20 cellular contexts compared by ENCODE assay signal in genomic region chr5:11076945-11077613, GRCh38.
DNase-seq lines count a peak whose midpoint lies in the region; ATAC-seq, FAIRE-seq and TF ChIP-seq lines count a peak whose summit lies in the region.
"Had no signal": no experiment of that assay in that cellular context is flagged by ENCODE, and none has a peak within 500 bp of the region (broad histone marks: within the 10 kb centered on the region; RNA-seq: fewer than 3 reads in every experiment).

No MANE protein-coding gene starts in this region.

- intact Hi-C loops in kidney (cut with DNase I), result no loop called here
- intact Hi-C loops in vagina (cut with DNase I), result no loop called here
- intact Hi-C loops in sciatic nerve (cut with DNase I), result no loop called here

- TF ChIP-seq POLR2A in vagina (IDR thresholded peaks at IDR 0.05), result no peak
- TF ChIP-seq POLR2A in H54 (IDR thresholded peaks at IDR 0.05; ENCODE audit: low read depth, low read length), result no peak

- peak; percentile 90 for FAIRE-seq in RCC 7860 (lab: Jason Lieb, UNC)
- FAIRE-seq in kidney (lab: Jason Lieb, UNC), result peak; percentile 35
- no peak for FAIRE-seq in H54 (lab: Jason Lieb, UNC)
- FAIRE-seq: GM12892, GM18507, GM19239, H1 had no signal

- H3K27ac ChIP-seq in kidney (ENCODE audit: low read depth in 2 of 2, low read length in 2 of 2), result no peak overlapping the region
- H3K27ac ChIP-seq in vagina, result no peak overlapping the region

- H3K27me3 ChIP-seq in vagina, result no peaks in the 10 kb centered on the region

- no peak overlapping the region for H3K4me3 ChIP-seq in kidney (ENCODE audit: low read length in 2 of 2)
- H3K4me3 ChIP-seq in vagina, result no peak overlapping the region
- H3K4me3 ChIP-seq: HAP-1 had no signal

- H3K9me3 ChIP-seq in kidney (ENCODE audit: control insufficient read depth in 1 of 2, low read length in 2 of 2) (no peaks in the 10 kb centered on the region), vagina (no peaks in the 10 kb centered on the region)
- H3K9me3 ChIP-seq: BE2C, Caco-2, HAP-1 had no signal

- DNase-seq in RCC 7860 (ENCODE audit: low spot score), result peak; percentile 45
- no peak for DNase-seq in kidney
- peak; percentile 21 for DNase-seq in left kidney (ENCODE audit: low read depth, low spot score)
- DNase-seq in renal cortical epithelial cell (ENCODE audit: low read depth), result peak; percentile 69
- no peak for DNase-seq in vagina (ENCODE audit: extremely low spot score in 2 of 2)
- no peak for DNase-seq in sciatic nerve (ENCODE audit: low spot score)
- no peak for DNase-seq in H54 (ENCODE audit: insufficient read length, low spot score)
- DNase-seq: BE2C; C1 segment of cervical spinal cord; Caco-2; CD4-positive, CD25-positive, alpha-beta regulatory T cell; CD8-positive, alpha-beta memory T cell; DMS153; DMS79; GDM1 had no signal

- no peak for TF ChIP-seq CTCF in kidney (IDR thresholded peaks at IDR 0.05; ENCODE audit: borderline replicate concordance, extremely low read depth, insufficient read depth)
- TF ChIP-seq CTCF in vagina (IDR thresholded peaks at IDR 0.05), result no peak

- H3K4me1 ChIP-seq in kidney (ENCODE audit: control insufficient read depth in 1 of 2, insufficient read depth in 1 of 2, low read depth in 1 of 2, low read length in 2 of 2) (no peaks in the 10 kb centered on the region), vagina (no peaks in the 10 kb centered on the region)
- H3K4me1 ChIP-seq: BE2C, Caco-2, HAP-1 had no signal

- no peak for ATAC-seq in sciatic nerve

- no peaks in the 10 kb centered on the region for H3K36me3 ChIP-seq in kidney (ENCODE audit: control insufficient read depth in 1 of 2, insufficient read depth in 2 of 2, low read length in 2 of 2)
- no peaks in the 10 kb centered on the region for H3K36me3 ChIP-seq in vagina
- H3K36me3 ChIP-seq: BE2C, HAP-1 had no signal

- H3K9ac ChIP-seq in kidney (ENCODE audit: low read length in 2 of 2), result no peak overlapping the region

Comparison
In these comparisons a context has a peak if more than half of its experiments do, and no peak if none do; other contexts are left out.
1. DNase-seq: peak in RCC 7860 (single experiment), left kidney (single experiment) and renal cortical epithelial cell (single experiment); none in kidney (single experiment), vagina (0 of 2), sciatic nerve (single experiment) and H54 (single experiment).